Comparison of ENCODE assay signal across 2 cellular contexts in the genomic region with DNA sequence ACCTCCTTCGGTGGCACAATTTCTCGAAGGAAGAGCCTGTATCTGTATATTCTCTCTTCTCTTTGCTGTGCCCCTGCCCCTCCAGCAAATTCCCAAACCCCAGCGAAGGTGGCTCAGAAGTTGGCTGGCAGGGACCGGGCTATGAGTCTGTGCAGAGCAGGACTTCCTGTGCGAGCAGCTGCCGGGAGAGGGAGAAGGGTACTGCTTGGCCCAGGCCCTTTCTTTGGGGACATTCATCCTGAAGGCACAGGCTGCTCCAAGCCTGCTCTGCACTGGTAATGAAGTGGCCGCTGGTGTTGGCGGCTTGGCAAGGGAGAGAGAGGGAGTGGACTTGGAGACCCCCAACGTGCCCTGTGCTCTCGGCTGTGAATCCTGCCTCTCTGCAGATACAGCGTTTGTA.
TF ChIP-seq lines count a peak whose summit lies in the region.

No MANE protein-coding gene starts in this region.

TF ChIP-seq in HepG2, 621 proteins besides CTCF, POLR2A, EP300 and RAD21 (continues in another document):
- TF ChIP-seq, protein P1, sequence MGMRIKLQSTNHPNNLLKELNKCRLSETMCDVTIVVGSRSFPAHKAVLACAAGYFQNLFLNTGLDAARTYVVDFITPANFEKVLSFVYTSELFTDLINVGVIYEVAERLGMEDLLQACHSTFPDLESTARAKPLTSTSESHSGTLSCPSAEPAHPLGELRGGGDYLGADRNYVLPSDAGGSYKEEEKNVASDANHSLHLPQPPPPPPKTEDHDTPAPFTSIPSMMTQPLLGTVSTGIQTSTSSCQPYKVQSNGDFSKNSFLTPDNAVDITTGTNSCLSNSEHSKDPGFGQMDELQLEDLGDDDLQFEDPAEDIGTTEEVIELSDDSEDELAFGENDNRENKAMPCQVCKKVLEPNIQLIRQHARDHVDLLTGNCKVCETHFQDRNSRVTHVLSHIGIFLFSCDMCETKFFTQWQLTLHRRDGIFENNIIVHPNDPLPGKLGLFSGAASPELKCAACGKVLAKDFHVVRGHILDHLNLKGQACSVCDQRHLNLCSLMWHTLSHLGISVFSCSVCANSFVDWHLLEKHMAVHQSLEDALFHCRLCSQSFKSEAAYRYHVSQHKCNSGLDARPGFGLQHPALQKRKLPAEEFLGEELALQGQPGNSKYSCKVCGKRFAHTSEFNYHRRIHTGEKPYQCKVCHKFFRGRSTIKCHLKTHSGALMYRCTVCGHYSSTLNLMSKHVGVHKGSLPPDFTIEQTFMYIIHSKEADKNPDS (CRISPR knock-in tag; IDR thresholded peaks at IDR 0.05): no peak
- TF ChIP-seq GABPB1 (CRISPR knock-in tag; IDR thresholded peaks at IDR 0.05): 0 out of 2 replicates have a peak, but pooled peaks have one; percentile 14
- TF ChIP-seq ZNF687 (CRISPR knock-in tag; IDR thresholded peaks at IDR 0.05): peak; percentile 46; the same call in 1 of the 2 replicates
- TF ChIP-seq SALL2 (CRISPR knock-in tag; IDR thresholded peaks at IDR 0.05): peak; percentile 28; the same call in 1 of the 2 replicates
- 0 out of 2 replicates have a peak, but pooled peaks have one; percentile 33 for TF ChIP-seq ZFX (CRISPR knock-in tag; IDR thresholded peaks at IDR 0.05; ENCODE audit: low read depth)
- no peak for TF ChIP-seq GATAD1 (CRISPR knock-in tag; IDR thresholded peaks at IDR 0.05)
- TF ChIP-seq HNRNPL (IDR thresholded peaks at IDR 0.05; ENCODE audit: low read depth, low read length): 0 out of 2 replicates have a peak, but pooled peaks have one; percentile 23
- TF ChIP-seq ZBTB37 (CRISPR knock-in tag; IDR thresholded peaks at IDR 0.05): no peak
- TF ChIP-seq ZBTB10 (CRISPR knock-in tag; IDR thresholded peaks at IDR 0.05; ENCODE audit: borderline replicate concordance): no peak
- 0 out of 2 replicates have a peak, but pooled peaks have one; percentile 38 for TF ChIP-seq NFKB2 (CRISPR knock-in tag; IDR thresholded peaks at IDR 0.05; ENCODE audit: borderline replicate concordance)
- no peak for TF ChIP-seq FOXA1 (IDR thresholded peaks at IDR 0.05)
- no peak for TF ChIP-seq FOXA1 (CRISPR knock-in tag; IDR thresholded peaks at IDR 0.05)
- TF ChIP-seq ADNP (CRISPR knock-in tag; IDR thresholded peaks at IDR 0.05): no peak
- TF ChIP-seq WIZ (CRISPR knock-in tag; IDR thresholded peaks at IDR 0.05): no peak
- no peak for TF ChIP-seq ELF4 (CRISPR knock-in tag; IDR thresholded peaks at IDR 0.05; ENCODE audit: borderline replicate concordance)

TF ChIP-seq in H1, 55 proteins besides CTCF, POLR2A, EP300 and RAD21:
- TF ChIP-seq BCL11A (IDR thresholded peaks at IDR 0.05; ENCODE audit: low read depth in 2 of 2, low read length in 2 of 2): no peak
- TF ChIP-seq GABPA (IDR thresholded peaks at IDR 0.05; ENCODE audit: borderline replicate concordance, insufficient read depth, low read length): no peak
- TF ChIP-seq BRCA1 (IDR thresholded peaks at IDR 0.05; ENCODE audit: low read depth, low read length): no peak
- no peak for TF ChIP-seq CTBP2 (IDR thresholded peaks at IDR 0.05; ENCODE audit: borderline replicate concordance, insufficient read depth, insufficient read length, low read length)
- TF ChIP-seq USF2 (IDR thresholded peaks at IDR 0.05; ENCODE audit: low read length): no peak
- TF ChIP-seq TEAD4 (IDR thresholded peaks at IDR 0.05; ENCODE audit: low read depth, low read length): no peak
- no peak for TF ChIP-seq CREB1 (IDR thresholded peaks at IDR 0.05)
- TF ChIP-seq KDM1A (IDR thresholded peaks at IDR 0.05; ENCODE audit: borderline replicate concordance, low read length): no peak
- TF ChIP-seq FOSL1 (IDR thresholded peaks at IDR 0.05; ENCODE audit: insufficient read depth, low read depth, low read length): no peak
- TF ChIP-seq POLR2AphosphoS5 (IDR thresholded peaks at IDR 0.05; ENCODE audit: low read depth, low read length): no peak
- no peak for TF ChIP-seq JUND (IDR thresholded peaks at IDR 0.05; ENCODE audit: low read length)
- TF ChIP-seq ATF3 (IDR thresholded peaks at IDR 0.05; ENCODE audit: insufficient read depth, low read depth, low read length): no peak
- TF ChIP-seq SIX5 (IDR thresholded peaks at IDR 0.05; ENCODE audit: low read depth, low read length): no peak
- TF ChIP-seq, protein P2, sequence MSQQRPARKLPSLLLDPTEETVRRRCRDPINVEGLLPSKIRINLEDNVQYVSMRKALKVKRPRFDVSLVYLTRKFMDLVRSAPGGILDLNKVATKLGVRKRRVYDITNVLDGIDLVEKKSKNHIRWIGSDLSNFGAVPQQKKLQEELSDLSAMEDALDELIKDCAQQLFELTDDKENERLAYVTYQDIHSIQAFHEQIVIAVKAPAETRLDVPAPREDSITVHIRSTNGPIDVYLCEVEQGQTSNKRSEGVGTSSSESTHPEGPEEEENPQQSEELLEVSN (IDR thresholded peaks at IDR 0.05): no peak
- TF ChIP-seq NANOG (IDR thresholded peaks at IDR 0.05; ENCODE audit: insufficient read depth, low read depth, low read length, poor library complexity, severe bottlenecking): no peak
- TF ChIP-seq ATF2 (IDR thresholded peaks at IDR 0.05; ENCODE audit: low read length): no peak
